ENCODE assay signal across 12 cellular contexts in genomic region chr7:88628363-88629085, GRCh38.
A peak's percentile ranks its signal among the peaks of the same experiment; 100 is the strongest.
DNase-seq lines count a peak whose midpoint lies in the region; ATAC-seq and TF ChIP-seq lines count a peak whose summit lies in the region.
"Had no signal": no experiment of that assay in that cellular context is flagged by ENCODE, and none has a peak within 500 bp of the region (broad histone marks: within the 10 kb centered on the region; RNA-seq: fewer than 3 reads in every experiment).

No MANE protein-coding gene starts in this region.

- no peak for TF ChIP-seq CTCF in endothelial cell (IDR thresholded peaks at IDR 0.05; ENCODE audit: unreplicated experiment)

- DNase-seq in epidermal melanocyte (ENCODE audit: insufficient read length, low spot score) (peak; percentile 25), GDM1 (lab: John Stamatoyannopoulos, UW) (no peak), NCI-H526 (lab: John Stamatoyannopoulos, UW) (no peak), endothelial cell (ENCODE audit: low spot score) (no peak)
- no peak for DNase-seq in central memory CD4-positive, alpha-beta T cell
- DNase-seq: activated CD4-positive, alpha-beta T cell treated with anti-CD3 and anti-CD28 coated beads, Interleukin-2, amount 50 U/mL, for 4 hours; Caco-2 had no signal

- H3K4me3 Mint-ChIP-seq in endothelial cell (ENCODE audit: unreplicated experiment): no peak overlapping the region
- H3K4me3 Mint-ChIP-seq: activated naive CD4-positive, alpha-beta T cell treated with anti-CD3 and anti-CD28 coated beads, Interleukin-2, amount 50 U/mL, for 24 hours; neural crest cell had no signal

- H3K4me1 Mint-ChIP-seq in endothelial cell (ENCODE audit: unreplicated experiment): no peaks in the 10 kb centered on the region
- H3K4me1 Mint-ChIP-seq: activated naive CD4-positive, alpha-beta T cell treated with anti-CD3 and anti-CD28 coated beads, Interleukin-2, amount 50 U/mL, for 24 hours had no signal

- no peaks in the 10 kb centered on the region for H3K36me3 Mint-ChIP-seq in endothelial cell (ENCODE audit: low read depth, unreplicated experiment)
- H3K36me3 Mint-ChIP-seq: activated naive CD4-positive, alpha-beta T cell treated with anti-CD3 and anti-CD28 coated beads, Interleukin-2, amount 50 U/mL, for 24 hours had no signal

- no peak overlapping the region for H3K27ac Mint-ChIP-seq in endothelial cell (ENCODE audit: unreplicated experiment)
- H3K27ac Mint-ChIP-seq: activated naive CD4-positive, alpha-beta T cell treated with anti-CD3 and anti-CD28 coated beads, Interleukin-2, amount 50 U/mL, for 24 hours had no signal

- ATAC-seq in GM18907 (IDR thresholded peaks at IDR 0.05; ENCODE audit: unreplicated experiment): peak; percentile 100
- peak; percentile 100 for ATAC-seq in GM21576 (IDR thresholded peaks at IDR 0.05; ENCODE audit: unreplicated experiment)
- peak; percentile 99 for ATAC-seq in HG03066 (IDR thresholded peaks at IDR 0.05; ENCODE audit: low read depth, unreplicated experiment)

- H3K27me3 Mint-ChIP-seq in endothelial cell (ENCODE audit: unreplicated experiment): no peaks in the 10 kb centered on the region
- H3K27me3 Mint-ChIP-seq: activated naive CD4-positive, alpha-beta T cell treated with anti-CD3 and anti-CD28 coated beads, Interleukin-2, amount 50 U/mL, for 24 hours had no signal

- no peaks in the 10 kb centered on the region for H3K9me3 Mint-ChIP-seq in endothelial cell (ENCODE audit: unreplicated experiment)
- H3K9me3 Mint-ChIP-seq: activated naive CD4-positive, alpha-beta T cell treated with anti-CD3 and anti-CD28 coated beads, Interleukin-2, amount 50 U/mL, for 24 hours; neural crest cell had no signal
